In the genomic region with DNA sequence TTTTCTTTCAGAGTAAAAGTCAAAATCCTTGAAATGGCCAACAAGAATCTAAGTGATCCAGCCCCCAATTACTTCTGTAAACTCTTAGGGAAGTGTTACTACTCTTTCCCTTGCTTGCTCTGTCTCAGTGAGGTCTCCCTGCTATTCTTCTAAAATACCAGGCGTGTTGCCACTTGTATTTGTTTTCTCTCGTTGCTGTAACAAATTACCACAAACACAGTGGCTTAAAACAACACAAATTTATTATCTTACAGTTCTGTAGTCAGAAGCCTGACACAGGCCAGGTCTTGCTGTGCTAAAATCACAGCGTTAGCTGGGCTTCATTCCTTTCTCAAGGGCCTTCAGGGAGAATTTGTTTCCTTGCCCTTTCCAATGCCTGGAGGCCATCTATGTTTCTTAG, we compare ENCODE assay signal across 21 cellular contexts. TPM values are rescaled to one million over a fixed set of nuclear protein-coding genes. Genes with fewer than 3 reads are reported as not detected.
DNase-seq lines count a peak whose midpoint lies in the region; ATAC-seq and TF ChIP-seq lines count a peak whose summit lies in the region.
"Had no signal": no experiment of that assay in that cellular context is flagged by ENCODE, and none has a peak within 500 bp of the region (broad histone marks: within the 10 kb centered on the region; RNA-seq: fewer than 3 reads in every experiment).

No MANE protein-coding gene starts in this region.

- H3K9me3 Mint-ChIP-seq in MCF 10A (ENCODE audit: unreplicated experiment) (peaks cover 7% of the 10 kb centered on the region), mesothelial cell of epicardium (peaks cover 10% of the 10 kb centered on the region)
- H3K9me3 Mint-ChIP-seq in activated T-cell treated with anti-CD3 and anti-CD28 coated beads, Interleukin-2, amount 50 U/mL, for 72 hours, result no peaks in the 10 kb centered on the region
- H3K9me3 Mint-ChIP-seq: CD8-positive, alpha-beta T cell had no signal

- BruUV-seq in mammary epithelial cell (replicated peaks; lab: Mats Ljungman, UMichigan) (no TSS peak), MCF 10A (replicated peaks; lab: Mats Ljungman, UMichigan) (no TSS peak)

- H3K27ac Mint-ChIP-seq in MCF 10A (ENCODE audit: low read depth, unreplicated experiment) (no peak overlapping the region), mesothelial cell of epicardium (peak overlapping the region; percentile 0)
- no peak overlapping the region for H3K27ac Mint-ChIP-seq in activated T-cell treated with anti-CD3 and anti-CD28 coated beads, Interleukin-2, amount 50 U/mL, for 72 hours
- H3K27ac Mint-ChIP-seq: CD8-positive, alpha-beta T cell; IgD-negative memory B cell had no signal

- H3K27me3 Mint-ChIP-seq in MCF 10A (ENCODE audit: insufficient read depth, unreplicated experiment), result no peaks in the 10 kb centered on the region
- H3K27me3 Mint-ChIP-seq in mesothelial cell of epicardium (ENCODE audit: low read depth), result no peaks in the 10 kb centered on the region
- no peaks in the 10 kb centered on the region for H3K27me3 Mint-ChIP-seq in activated T-cell treated with anti-CD3 and anti-CD28 coated beads, Interleukin-2, amount 50 U/mL, for 72 hours (ENCODE audit: low read depth)
- H3K27me3 Mint-ChIP-seq: IgD-negative memory B cell had no signal

- H2AFZ ChIP-seq in mammary epithelial cell (ENCODE audit: low read depth, low read length), result peak overlapping the region; percentile 56

- POLR2A ChIA-PET in MCF 10A (lab: Yijun Ruan, JAX), result interaction anchor here (1.2 kb wide), 1 partner anchor 69 kb away, joined by 3 read pairs; no protein-coding TSS in a partner anchor

- H3K4me2 ChIP-seq in mammary epithelial cell (ENCODE audit: insufficient read depth, low read depth, low read length), result no peak overlapping the region

- H3K36me3 Mint-ChIP-seq in MCF 10A (ENCODE audit: insufficient read depth, unreplicated experiment) (no peaks in the 10 kb centered on the region), mesothelial cell of epicardium (peaks cover 2% of the 10 kb centered on the region)
- peaks cover 1 to 2% of the 10 kb centered on the region in 2 donors for H3K36me3 Mint-ChIP-seq in activated T-cell treated with anti-CD3 and anti-CD28 coated beads, Interleukin-2, amount 50 U/mL, for 72 hours (ENCODE audit: insufficient read depth in 2 of 2)
- H3K36me3 Mint-ChIP-seq: CD8-positive, alpha-beta T cell; IgD-negative memory B cell had no signal

- peak; percentile 83 for DNase-seq in mammary epithelial cell
- no peak for DNase-seq in MCF 10A (ENCODE audit: unreplicated experiment)
- peak; percentile 87 for DNase-seq in epithelial cell of esophagus (ENCODE audit: low read depth)
- DNase-seq in mesothelial cell of epicardium (ENCODE audit: low spot score in 2 of 2, unreplicated experiment in 2 of 2), result no peak
- no peak for DNase-seq in NK-92 treated with Interleukin-12 subunit alpha and Interleukin-12 subunit beta, amount 100 ng/mL, for 24 hours (lab: John Stamatoyannopoulos, UW)
- DNase-seq in NCI-H1694 (lab: John Stamatoyannopoulos, UW), result no peak
- no peak for DNase-seq in activated T-cell treated with anti-CD3 and anti-CD28 coated beads, Interleukin-2, amount 50 U/mL, for 72 hours
- DNase-seq: AML-193; C1 segment of cervical spinal cord; CD8-positive, alpha-beta T cell; DND-41; GOT3; HCEC 1CT; NCI-H1436; NCI-H1930; NCI-H345; NCI-H524; NCI-H774; Peyer's patch had no signal

- H3K4me1 ChIP-seq in mammary epithelial cell (ENCODE audit: insufficient read depth, low read length), result peaks cover 9% of the 10 kb centered on the region
- H3K4me1 ChIP-seq: Peyer's patch had no signal

- no peaks in the 10 kb centered on the region for H3K9me3 ChIP-seq in mammary epithelial cell (replicated peaks; ENCODE audit: insufficient read depth, low read length)
- H3K9me3 ChIP-seq: Peyer's patch had no signal

- dilution Hi-C loops in mammary epithelial cell (cut with HindIII; ENCODE audit: low sequenced_read_pairs), result no loop called here

- no peaks in the 10 kb centered on the region for H3K27me3 ChIP-seq in mammary epithelial cell (ENCODE audit: insufficient read depth, low read length)
- H3K27me3 ChIP-seq: Peyer's patch had no signal

- H3K4me1 Mint-ChIP-seq in MCF 10A (ENCODE audit: insufficient read depth, unreplicated experiment) (peaks cover 6% of the 10 kb centered on the region), mesothelial cell of epicardium (peaks cover 18% of the 10 kb centered on the region)
- H3K4me1 Mint-ChIP-seq in activated T-cell treated with anti-CD3 and anti-CD28 coated beads, Interleukin-2, amount 50 U/mL, for 72 hours (ENCODE audit: low read depth), result no peaks in the 10 kb centered on the region

- no peak overlapping the region for H3K4me3 ChIP-seq in mammary epithelial cell (replicated peaks in 1 of 3; ENCODE audit: insufficient read depth in 1 of 3, low read depth in 2 of 3, low read length in 3 of 3)
- no peak overlapping the region for H3K4me3 ChIP-seq in epithelial cell of esophagus (ENCODE audit: low read length)
- H3K4me3 ChIP-seq: Peyer's patch had no signal

- TF ChIP-seq CTCF in mammary epithelial cell (conservative IDR thresholded peaks at IDR 0.05 in 1 of 2, IDR thresholded peaks at IDR 0.05 in 1 of 2; ENCODE audit: extremely low read depth in 1 of 2, insufficient read depth in 1 of 2, low read depth in 1 of 2, low read length in 2 of 2), result no peak
- no peak for TF ChIP-seq CTCF in MCF 10A (IDR thresholded peaks at IDR 0.05; ENCODE audit: unreplicated experiment)
- TF ChIP-seq CTCF in epithelial cell of esophagus (IDR thresholded peaks at IDR 0.05; ENCODE audit: insufficient read depth, low read depth, low read length, missing control alignments), result no peak
- TF ChIP-seq CTCF in mesothelial cell of epicardium (IDR thresholded peaks at IDR 0.05; ENCODE audit: unreplicated experiment), result no peak

- H3K4me3 Mint-ChIP-seq in MCF 10A (ENCODE audit: unreplicated experiment) (no peak overlapping the region), mesothelial cell of epicardium (no peak overlapping the region)
- H3K4me3 Mint-ChIP-seq in activated T-cell treated with anti-CD3 and anti-CD28 coated beads, Interleukin-2, amount 50 U/mL, for 72 hours, result no peak overlapping the region
- H3K4me3 Mint-ChIP-seq: CD8-positive, alpha-beta T cell; IgD-negative memory B cell had no signal

- H3K9ac ChIP-seq in mammary epithelial cell (ENCODE audit: insufficient read depth, low read length), result no peak overlapping the region

- CTCF ChIA-PET in mammary epithelial cell (lab: Charles Lee; ENCODE audit: low non-redundant PET), result no interaction called here
- CTCF ChIA-PET in MCF 10A (lab: Yijun Ruan, JAX), result no interaction called here

- in situ Hi-C loops in mammary epithelial cell (cut with MboI; ENCODE audit: low sequenced_read_pairs in 2 of 2), result no loop called here

- no peak for ATAC-seq in activated T-cell treated with anti-CD3 and anti-CD28 coated beads, Interleukin-2, amount 50 U/mL, for 72 hours (replicated peaks in 1 of 2)
- ATAC-seq: CD8-positive, alpha-beta T cell; Right ventricle myocardium inferior had no signal

- no peaks in the 10 kb centered on the region for H4K20me1 ChIP-seq in mammary epithelial cell (ENCODE audit: insufficient read depth, low read length)

- no peaks in the 10 kb centered on the region for H3K79me2 ChIP-seq in mammary epithelial cell (ENCODE audit: insufficient read depth, low read length)

- intact Hi-C loops in mammary epithelial cell (cut with micrococcal nuclease), result no loop called here
- intact Hi-C loops in MCF 10A (cut with micrococcal nuclease), result no loop called here

- WGBS in mammary epithelial cell (ENCODE audit: low coverage, missing lambda C conversion rate), result 20% methylated on average over 3 of the region's 3 CpGs

- no peaks in the 10 kb centered on the region for H3K36me3 ChIP-seq in mammary epithelial cell (ENCODE audit: insufficient read depth, low read length)
- H3K36me3 ChIP-seq: Peyer's patch had no signal

- H3K27ac ChIP-seq in mammary epithelial cell (ENCODE audit: insufficient read depth, low read depth, low read length), result no peak overlapping the region
- H3K27ac ChIP-seq: Peyer's patch had no signal

RNA-seq across cellular contexts. Expression of a gene that starts 59.9 kb away (rescaled TPM):
- total RNA-seq in mammary epithelial cell (10 to 100 TPM; 15.0 to 23.8 TPM), MCF 10A (2022) (11.1 and 11.5 TPM in 2 replicates), mesothelial cell of epicardium (25.9 to 28.5 TPM (median 27.5 TPM) in 3 replicates)
- polyA plus RNA-seq in mammary epithelial cell, result 5.7 TPM
- 5.9 TPM for polyA minus RNA-seq in mammary epithelial cell
- total RNA-seq in activated T-cell treated with anti-CD3 and anti-CD28 coated beads, Interleukin-2, amount 50 U/mL, for 72 hours, result 10 to 100 TPM; 77.6 to 89.7 TPM

Comparison
In these comparisons a context has a peak if more than half of its experiments do, and no peak if none do; other contexts are left out.
1. DNase-seq: peak in mammary epithelial cell (single experiment) and epithelial cell of esophagus (single experiment); none in MCF 10A (single experiment), mesothelial cell of epicardium (0 of 2), NK-92 treated with Interleukin-12 subunit alpha and Interleukin-12 subunit beta, amount 100 ng/mL, for 24 hours (single experiment), NCI-H1694 (single experiment) and activated T-cell treated with anti-CD3 and anti-CD28 coated beads, Interleukin-2, amount 50 U/mL, for 72 hours (0 of 2).